1 cellular context compared by ENCODE assay signal in genomic region chrX:129594781-129595180, GRCh38.
TF ChIP-seq lines count a peak whose summit lies in the region.

No MANE protein-coding gene starts in this region.

TF ChIP-seq in HEK293, 187 proteins besides CTCF, POLR2A, EP300 and RAD21 (continued from another document):
- TF ChIP-seq ZNF140 (tag by site-specific recombination; IDR thresholded peaks at IDR 0.05) (no peak), ZFP37 (tag by site-specific recombination; IDR thresholded peaks at IDR 0.05) (no peak), ZNF404 (tag by site-specific recombination; IDR thresholded peaks at IDR 0.05) (no peak), MYNN (tag by site-specific recombination; IDR thresholded peaks at IDR 0.05; ENCODE audit: borderline replicate concordance) (no peak), ZNF623 (tag by site-specific recombination; IDR thresholded peaks at IDR 0.05) (peak; percentile 91)
